In genomic region chr9:83937861-83938455, GRCh38 we compare ENCODE assay signal across 1 cellular context.
TF ChIP-seq lines count a peak whose summit lies in the region.

No MANE protein-coding gene starts in this region.

TF ChIP-seq in HepG2, 621 proteins besides CTCF, POLR2A, EP300 and RAD21 (continued from another document):
- TF ChIP-seq ZSCAN5A (CRISPR knock-in tag; IDR thresholded peaks at IDR 0.05; ENCODE audit: borderline replicate concordance) (no peak), SMC3 (IDR thresholded peaks at IDR 0.05; ENCODE audit: low read length) (peak; percentile 85), SP5 (CRISPR knock-in tag; IDR thresholded peaks at IDR 0.05; ENCODE audit: borderline replicate concordance, low read depth) (0 out of 2 replicates have a peak, but pooled peaks have one; percentile 10), SOX5 (CRISPR knock-in tag; IDR thresholded peaks at IDR 0.05; ENCODE audit: borderline replicate concordance) (no peak), ZNF646 (CRISPR knock-in tag; IDR thresholded peaks at IDR 0.05) (peak; percentile 79), ZBTB10 (CRISPR knock-in tag; IDR thresholded peaks at IDR 0.05; ENCODE audit: borderline replicate concordance) (no peak), DNMT1 (CRISPR knock-in tag; IDR thresholded peaks at IDR 0.05) (no peak), ETS1 (CRISPR knock-in tag; IDR thresholded peaks at IDR 0.05) (no peak), MTF2 (CRISPR knock-in tag; IDR thresholded peaks at IDR 0.05; ENCODE audit: borderline replicate concordance) (no peak), ERF (CRISPR knock-in tag; IDR thresholded peaks at IDR 0.05) (0 out of 2 replicates have a peak, but pooled peaks have one; percentile 18), ZNF567 (CRISPR knock-in tag; IDR thresholded peaks at IDR 0.05; ENCODE audit: borderline replicate concordance) (no peak), ISX (CRISPR knock-in tag; conservative IDR thresholded peaks at IDR 0.05) (no peak), FOXA3 (CRISPR knock-in tag; IDR thresholded peaks at IDR 0.05) (no peak), EED (CRISPR knock-in tag; IDR thresholded peaks at IDR 0.05) (no peak), CEBPB (IDR thresholded peaks at IDR 0.05; ENCODE audit: borderline replicate concordance, low read depth, low read length) (peak; percentile 47; the same call in 1 of the 2 replicates), ZNF780A (CRISPR knock-in tag; IDR thresholded peaks at IDR 0.05) (no peak), NR1H2 (CRISPR knock-in tag; IDR thresholded peaks at IDR 0.05; ENCODE audit: borderline replicate concordance, low read depth) (no peak), ZNF747 (CRISPR knock-in tag; IDR thresholded peaks at IDR 0.05; ENCODE audit: borderline replicate concordance) (no peak), ZNF776 (CRISPR knock-in tag; IDR thresholded peaks at IDR 0.05) (no peak), STAG1 (CRISPR knock-in tag; IDR thresholded peaks at IDR 0.05) (peak; percentile 85), CEBPG (CRISPR knock-in tag; IDR thresholded peaks at IDR 0.05) (0 out of 2 replicates have a peak, but pooled peaks have one; percentile 3), ZBTB7A (CRISPR knock-in tag; IDR thresholded peaks at IDR 0.05) (no peak), MBD4 (IDR thresholded peaks at IDR 0.05; ENCODE audit: borderline replicate concordance, low read length) (no peak), FIP1L1 (IDR thresholded peaks at IDR 0.05; ENCODE audit: borderline replicate concordance, insufficient read depth, low read depth, low read length) (no peak), GABPA (IDR thresholded peaks at IDR 0.05; ENCODE audit: low read depth, low read length) (no peak), GABPA (CRISPR knock-in tag; IDR thresholded peaks at IDR 0.05; ENCODE audit: low read depth) (no peak)
